In the genomic region with DNA sequence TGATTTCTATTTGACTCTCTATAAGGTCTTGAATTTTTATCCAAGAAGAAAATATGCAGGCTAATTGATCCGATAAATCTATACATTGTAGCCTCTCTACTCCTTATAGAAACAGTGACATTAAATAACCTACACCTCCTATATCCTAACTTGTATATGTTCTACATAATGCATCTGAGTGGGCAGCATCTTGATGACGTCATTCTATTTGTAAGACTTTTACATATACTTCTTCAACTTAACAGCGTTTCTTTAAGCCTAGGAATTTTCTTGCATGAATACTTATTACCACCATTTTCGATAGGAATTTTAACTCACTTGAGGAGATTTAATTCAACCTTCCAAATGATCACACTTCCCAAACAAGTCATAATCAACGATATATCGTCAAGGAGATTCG, we compare ENCODE assay signal across 28 cellular contexts.
"Had no signal": no experiment of that assay in that cellular context is flagged by ENCODE, and none has a peak within 500 bp of the region (broad histone marks: within the 10 kb centered on the region; RNA-seq: fewer than 3 reads in every experiment).

No MANE protein-coding gene starts in this region.

- H3K27me3 ChIP-seq: colonic mucosa, dorsolateral prefrontal cortex, esophagus muscularis mucosa, esophagus squamous epithelium, foreskin keratinocyte, gastrocnemius medialis, gastroesophageal sphincter, heart left ventricle, heart right ventricle had no signal

- DNase-seq: colonic mucosa; cortex of kidney; dermis blood vessel endothelial cell; dorsolateral prefrontal cortex; effector CD4-positive, alpha-beta T cell; effector CD8-positive, alpha-beta T cell; effector memory CD4-positive, alpha-beta T cell; effector memory CD8-positive, alpha-beta T cell; endodermal cell; erythroblast; esophagus squamous epithelium; foreskin fibroblast; foreskin keratinocyte; foreskin melanocyte; gastrocnemius medialis; glutamatergic neuron; head of caudate nucleus; heart left ventricle; heart right ventricle had no signal

- H3K27ac ChIP-seq: colonic mucosa, coronary artery, dorsolateral prefrontal cortex, epithelial cell of prostate, esophagus muscularis mucosa, esophagus squamous epithelium, foreskin keratinocyte, gastrocnemius medialis, gastroesophageal sphincter, heart left ventricle, heart right ventricle had no signal

- FAIRE-seq: colon, endometrium, endothelial cell of umbilical vein, frontal cortex had no signal

- ATAC-seq: effector memory CD8-positive, alpha-beta T cell; esophagus mucosa; foreskin keratinocyte; gastrocnemius medialis; gastroesophageal sphincter; heart left ventricle; heart right ventricle had no signal

- H3K4me3 ChIP-seq: colonic mucosa, coronary artery, dorsolateral prefrontal cortex, esophagus muscularis mucosa, esophagus squamous epithelium, gastrocnemius medialis, gastroesophageal sphincter, heart left ventricle, heart right ventricle had no signal

- H3K4me1 ChIP-seq: colonic mucosa, esophagus squamous epithelium, foreskin keratinocyte, gastrocnemius medialis, heart left ventricle, heart right ventricle had no signal

- H3K36me3 ChIP-seq: colonic mucosa, esophagus muscularis mucosa, esophagus squamous epithelium, gastrocnemius medialis, gastroesophageal sphincter, heart left ventricle, heart right ventricle had no signal

- H3K9me3 ChIP-seq: colonic mucosa, esophagus muscularis mucosa, esophagus squamous epithelium, gastrocnemius medialis, gastroesophageal sphincter had no signal
